11 cellular contexts compared by ENCODE assay signal in the genomic region with DNA sequence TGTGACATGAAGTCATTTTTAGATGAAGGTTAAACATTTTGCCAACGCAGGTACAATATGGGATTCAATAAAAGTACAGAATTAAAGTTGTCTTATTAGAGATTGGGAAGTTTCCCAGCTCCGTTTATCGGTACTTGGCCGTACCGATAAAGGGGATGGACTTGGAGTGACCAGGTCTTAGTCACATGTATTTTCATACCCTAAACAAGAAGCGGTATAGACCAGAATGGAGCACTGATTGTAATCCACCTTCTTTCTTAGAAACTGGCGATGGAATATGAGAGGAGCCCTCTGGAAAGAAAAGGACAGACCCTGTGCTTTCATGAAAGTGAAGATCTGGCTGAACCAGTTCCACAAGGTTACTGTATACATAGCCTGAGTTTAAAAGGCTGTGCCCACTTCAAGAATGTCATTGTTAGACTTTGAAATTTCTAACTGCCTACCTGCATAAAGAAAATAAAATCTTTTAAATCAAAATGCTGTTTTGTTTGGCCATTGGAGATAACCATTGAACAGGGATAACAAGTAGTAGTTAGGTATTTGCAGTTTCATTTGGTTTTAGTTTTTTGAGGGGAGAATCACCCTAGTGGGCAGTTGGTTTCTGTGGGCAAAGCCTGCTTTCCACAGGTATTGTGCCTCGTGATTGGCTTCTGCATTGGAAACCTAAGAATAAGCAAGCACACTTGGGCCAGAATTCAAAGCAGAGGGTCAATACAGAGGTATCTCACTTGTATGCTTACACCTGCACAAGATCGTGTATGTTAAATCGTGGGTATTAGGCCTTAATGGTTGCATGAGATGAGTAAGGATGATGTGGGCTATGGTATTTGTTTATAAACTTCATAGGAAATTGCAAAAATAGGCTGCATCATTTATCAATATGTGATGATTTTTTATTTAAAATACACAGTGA. TPM values are rescaled to one million over a fixed set of nuclear protein-coding genes. Genes with fewer than 3 reads are reported as not detected.
A peak's percentile ranks its signal among the peaks of the same experiment; 100 is the strongest.
DNase-seq lines count a peak whose midpoint lies in the region; ATAC-seq and TF ChIP-seq lines count a peak whose summit lies in the region.
"Had no signal": no experiment of that assay in that cellular context is flagged by ENCODE, and none has a peak within 500 bp of the region (broad histone marks: within the 10 kb centered on the region; RNA-seq: fewer than 3 reads in every experiment).

No MANE protein-coding gene starts in this region.

- H3K4me1 ChIP-seq in cardiac muscle cell (ENCODE audit: low read depth) (no peaks in the 10 kb centered on the region), right atrium auricular region (no peaks in the 10 kb centered on the region), OCI-LY3 (ENCODE audit: low read length) (peaks cover 52% of the 10 kb centered on the region), transverse colon (peaks cover 0 to 12% (median 0%) of the 10 kb centered on the region in 4 donors)

- H2AFZ ChIP-seq in OCI-LY3 (ENCODE audit: low read depth, low read length), result no peak overlapping the region

- no peak overlapping the region for H3K4me3 ChIP-seq in cardiac muscle cell
- H3K4me3 ChIP-seq in right atrium auricular region, result no peak overlapping the region
- no peak overlapping the region for H3K4me3 ChIP-seq in OCI-LY3 (ENCODE audit: low read length)
- H3K4me3 ChIP-seq in transverse colon, result no peak overlapping the region
- H3K4me3 ChIP-seq: dorsolateral prefrontal cortex had no signal

- H3K27me3 ChIP-seq in cardiac muscle cell, result no peaks in the 10 kb centered on the region
- no peaks in the 10 kb centered on the region for H3K27me3 ChIP-seq in right atrium auricular region
- H3K27me3 ChIP-seq in OCI-LY3 (ENCODE audit: low read depth, low read length), result no peaks in the 10 kb centered on the region
- H3K27me3 ChIP-seq in transverse colon, result no peaks in the 10 kb centered on the region
- H3K27me3 ChIP-seq: dorsolateral prefrontal cortex had no signal

- no peak for DNase-seq in cardiac muscle cell (ENCODE audit: low read depth in 1 of 2, low spot score in 1 of 2)
- no peak for DNase-seq in right atrium auricular region (ENCODE audit: low spot score)
- no peak for DNase-seq in erythroblast (lab: John Stamatoyannopoulos, UW)
- no peak for DNase-seq in transverse colon
- no peak for DNase-seq in nucleus accumbens (lab: John Stamatoyannopoulos, UW)
- DNase-seq in stimulated activated CD8-positive, alpha-beta memory T cell treated with anti-CD3 and anti-CD28 coated beads, Interleukin-4, amount 100 ng/mL, for 48 hours, result no peak
- DNase-seq: activated effector memory CD4-positive, alpha-beta T cell treated with anti-CD3 and anti-CD28 coated beads, Interleukin-2, amount 50 U/mL, for 16 hours; dorsolateral prefrontal cortex; naive B cell had no signal

- H3K79me2 ChIP-seq in OCI-LY3 (ENCODE audit: low read length), result peaks cover 53% of the 10 kb centered on the region

- 70 to 100% methylated on average over 1 to 10 of the region's 10 CpGs for WGBS in transverse colon (ENCODE audit: low coverage in 1 of 2), 2 donors

- H3K27ac ChIP-seq in cardiac muscle cell (peak overlapping the region; percentile 27), right atrium auricular region (no peak overlapping the region), OCI-LY3 (ENCODE audit: low read length) (peak overlapping the region; percentile 50), transverse colon (peak overlapping the region in 3 of 4 donors; percentile 16 to 45 (median 24))
- H3K27ac ChIP-seq: dorsolateral prefrontal cortex had no signal

- H3K9me3 ChIP-seq in cardiac muscle cell (ENCODE audit: low read depth), result no peaks in the 10 kb centered on the region
- peaks cover 5 to 28% of the 10 kb centered on the region in 2 donors for H3K9me3 ChIP-seq in right atrium auricular region
- peaks cover 29% of the 10 kb centered on the region; the same call in 1 of the 2 replicates for H3K9me3 ChIP-seq in OCI-LY3 (ENCODE audit: insufficient read depth, low read length)
- peaks cover 22 to 31% of the 10 kb centered on the region in 2 donors for H3K9me3 ChIP-seq in transverse colon

- in situ Hi-C loops in transverse colon (cut with MboI; ENCODE audit: low pct_ligation_motif_present in 1 of 4, low pct_unique_long_range_greater_than_20kb in 1 of 4, low sequenced_read_pairs in 3 of 4), result no loop called here

- TF ChIP-seq POLR2A in erythroblast (IDR thresholded peaks at IDR 0.05; ENCODE audit: low read length) (peak; percentile 50), transverse colon (IDR thresholded peaks at IDR 0.05) (no peak)

- H4K20me1 ChIP-seq in OCI-LY3 (ENCODE audit: insufficient read depth, low read length), result peaks cover 88% of the 10 kb centered on the region

- intact Hi-C loops in transverse colon (cut with DNase I; ENCODE audit: low total_unique reads), result no loop called here

- no peak for ATAC-seq in HG03139 (IDR thresholded peaks at IDR 0.05; ENCODE audit: unreplicated experiment)

- TF ChIP-seq EP300 in transverse colon (IDR thresholded peaks at IDR 0.05; ENCODE audit: low read depth), result no peak

- no peak overlapping the region for H3K4me2 ChIP-seq in OCI-LY3 (ENCODE audit: low read length)

- H3K36me3 ChIP-seq in cardiac muscle cell, result peaks cover 65% of the 10 kb centered on the region
- H3K36me3 ChIP-seq in right atrium auricular region, result peaks cover 79% of the 10 kb centered on the region
- peaks cover 84% of the 10 kb centered on the region for H3K36me3 ChIP-seq in OCI-LY3 (replicated peaks; ENCODE audit: low read depth, low read length)
- H3K36me3 ChIP-seq in transverse colon, result peaks cover 0 to 83% (median 39%) of the 10 kb centered on the region in 4 donors

- no peak overlapping the region for H3K9ac ChIP-seq in OCI-LY3 (ENCODE audit: low read length)

- TF ChIP-seq CTCF in cardiac muscle cell (IDR thresholded peaks at IDR 0.05; ENCODE audit: low read depth, low read length), result no peak
- no peak for TF ChIP-seq CTCF in right atrium auricular region (IDR thresholded peaks at IDR 0.05)
- no peak for TF ChIP-seq CTCF in OCI-LY3 (IDR thresholded peaks at IDR 0.05; ENCODE audit: low read depth, low read length)
- no peak for TF ChIP-seq CTCF in transverse colon (IDR thresholded peaks at IDR 0.05)

RNA-seq across cellular contexts. Expression of a gene that starts 11.2 kb away (rescaled TPM):
- total RNA-seq in cardiac muscle cell (5.9 and 8.2 TPM in 2 replicates), right atrium auricular region (10 to 100 TPM; 20.7 to 33.6 TPM), transverse colon (10 to 100 TPM; 29.1 to 35.4 (median 33.5) TPM)
- 5.0 and 6.2 TPM in 2 replicates for polyA plus RNA-seq in cardiac muscle cell

Comparison
In these comparisons a context has a peak if more than half of its experiments do, and no peak if none do; other contexts are left out.
1. H3K27ac ChIP-seq: peak in cardiac muscle cell (single experiment), OCI-LY3 (single experiment) and transverse colon (3 of 4); none in right atrium auricular region (0 of 2).